ENCODE assay signal across 1 cellular context in the genomic region with DNA sequence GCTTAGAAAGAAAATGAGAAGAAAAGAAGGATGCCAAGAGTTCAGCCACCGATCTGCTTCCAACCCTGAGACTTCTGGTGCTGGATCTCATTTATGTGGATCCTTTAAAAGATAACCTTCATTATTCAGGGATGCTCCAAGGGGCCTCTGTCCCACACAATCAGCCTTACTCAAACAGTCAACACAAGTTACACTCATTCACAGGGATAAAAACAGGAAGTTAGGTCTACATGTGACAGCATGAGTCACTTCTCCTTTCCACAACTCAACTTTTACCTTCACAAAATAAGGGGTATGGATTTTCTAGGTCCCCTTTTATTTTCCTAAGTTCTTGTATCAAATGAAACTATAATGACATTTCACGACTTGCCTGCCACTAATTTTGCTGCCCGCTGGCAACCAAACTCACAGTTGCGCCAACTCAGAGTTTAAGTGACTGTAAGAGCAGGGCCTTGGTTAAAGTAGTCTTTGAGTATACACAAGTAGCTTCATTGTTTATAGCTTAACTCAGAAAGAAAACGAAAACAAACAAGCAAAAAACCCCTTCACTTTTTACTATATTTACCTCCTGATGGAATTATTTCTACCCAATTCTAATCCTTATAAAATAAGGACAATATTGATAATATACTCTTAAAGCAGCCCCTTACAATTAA.
TF ChIP-seq lines count a peak whose summit lies in the region.

No MANE protein-coding gene starts in this region.

TF ChIP-seq in HepG2, 621 proteins besides CTCF, POLR2A, EP300 and RAD21 (continued from another document):
- TF ChIP-seq MED8 (CRISPR knock-in tag; IDR thresholded peaks at IDR 0.05; ENCODE audit: insufficient replicate concordance) (no peak), AGO1 (IDR thresholded peaks at IDR 0.05; ENCODE audit: low read depth, low read length, poor library complexity, severe bottlenecking) (no peak), FOSL2 (CRISPR knock-in tag; IDR thresholded peaks at IDR 0.05) (peak; percentile 72)
- TF ChIP-seq, protein P1, sequence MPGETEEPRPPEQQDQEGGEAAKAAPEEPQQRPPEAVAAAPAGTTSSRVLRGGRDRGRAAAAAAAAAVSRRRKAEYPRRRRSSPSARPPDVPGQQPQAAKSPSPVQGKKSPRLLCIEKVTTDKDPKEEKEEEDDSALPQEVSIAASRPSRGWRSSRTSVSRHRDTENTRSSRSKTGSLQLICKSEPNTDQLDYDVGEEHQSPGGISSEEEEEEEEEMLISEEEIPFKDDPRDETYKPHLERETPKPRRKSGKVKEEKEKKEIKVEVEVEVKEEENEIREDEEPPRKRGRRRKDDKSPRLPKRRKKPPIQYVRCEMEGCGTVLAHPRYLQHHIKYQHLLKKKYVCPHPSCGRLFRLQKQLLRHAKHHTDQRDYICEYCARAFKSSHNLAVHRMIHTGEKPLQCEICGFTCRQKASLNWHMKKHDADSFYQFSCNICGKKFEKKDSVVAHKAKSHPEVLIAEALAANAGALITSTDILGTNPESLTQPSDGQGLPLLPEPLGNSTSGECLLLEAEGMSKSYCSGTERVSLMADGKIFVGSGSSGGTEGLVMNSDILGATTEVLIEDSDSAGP (CRISPR knock-in tag; IDR thresholded peaks at IDR 0.05; ENCODE audit: borderline replicate concordance) = no peak
TF ChIP-seq in HepG2: peak in this region for 15.
